Comparison of ENCODE assay signal across 1 cellular context in the genomic region with DNA sequence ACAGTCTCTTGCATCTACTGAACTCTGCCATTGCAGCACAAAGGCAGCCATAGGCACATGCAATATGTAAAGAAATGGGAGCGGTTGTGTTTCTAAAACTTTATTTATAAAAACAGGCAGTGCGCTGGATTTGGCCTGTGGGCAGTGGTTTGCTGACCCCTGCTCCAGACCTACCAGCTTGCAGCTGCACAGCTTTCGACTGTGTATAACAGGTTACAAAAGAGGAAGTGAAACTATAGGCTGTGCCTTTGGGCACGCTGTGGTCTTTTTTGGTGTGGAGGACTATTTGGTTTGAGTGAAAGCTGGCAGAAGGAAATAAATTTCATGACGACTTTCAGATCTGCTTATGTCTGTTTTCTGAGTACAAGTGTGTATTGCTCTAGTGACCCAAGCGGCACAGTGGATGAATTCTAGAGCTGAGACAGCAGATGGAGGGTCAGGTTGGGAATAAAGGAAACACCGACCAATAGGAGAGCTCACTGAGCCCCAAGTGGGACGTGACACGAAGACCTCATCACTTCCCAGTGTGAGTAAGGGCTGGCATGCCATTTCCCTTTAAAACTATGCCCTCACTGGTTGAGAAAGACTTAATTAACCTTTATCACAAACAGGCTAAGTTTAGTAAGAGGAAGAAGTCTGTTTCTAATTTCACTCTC.
A peak's percentile ranks its signal among the peaks of the same experiment; 100 is the strongest.
TF ChIP-seq lines count a peak whose summit lies in the region.

No MANE protein-coding gene starts in this region.

TF ChIP-seq in HepG2, 621 proteins besides CTCF, POLR2A, EP300 and RAD21 (continued from another document):
- TF ChIP-seq, protein P1, sequence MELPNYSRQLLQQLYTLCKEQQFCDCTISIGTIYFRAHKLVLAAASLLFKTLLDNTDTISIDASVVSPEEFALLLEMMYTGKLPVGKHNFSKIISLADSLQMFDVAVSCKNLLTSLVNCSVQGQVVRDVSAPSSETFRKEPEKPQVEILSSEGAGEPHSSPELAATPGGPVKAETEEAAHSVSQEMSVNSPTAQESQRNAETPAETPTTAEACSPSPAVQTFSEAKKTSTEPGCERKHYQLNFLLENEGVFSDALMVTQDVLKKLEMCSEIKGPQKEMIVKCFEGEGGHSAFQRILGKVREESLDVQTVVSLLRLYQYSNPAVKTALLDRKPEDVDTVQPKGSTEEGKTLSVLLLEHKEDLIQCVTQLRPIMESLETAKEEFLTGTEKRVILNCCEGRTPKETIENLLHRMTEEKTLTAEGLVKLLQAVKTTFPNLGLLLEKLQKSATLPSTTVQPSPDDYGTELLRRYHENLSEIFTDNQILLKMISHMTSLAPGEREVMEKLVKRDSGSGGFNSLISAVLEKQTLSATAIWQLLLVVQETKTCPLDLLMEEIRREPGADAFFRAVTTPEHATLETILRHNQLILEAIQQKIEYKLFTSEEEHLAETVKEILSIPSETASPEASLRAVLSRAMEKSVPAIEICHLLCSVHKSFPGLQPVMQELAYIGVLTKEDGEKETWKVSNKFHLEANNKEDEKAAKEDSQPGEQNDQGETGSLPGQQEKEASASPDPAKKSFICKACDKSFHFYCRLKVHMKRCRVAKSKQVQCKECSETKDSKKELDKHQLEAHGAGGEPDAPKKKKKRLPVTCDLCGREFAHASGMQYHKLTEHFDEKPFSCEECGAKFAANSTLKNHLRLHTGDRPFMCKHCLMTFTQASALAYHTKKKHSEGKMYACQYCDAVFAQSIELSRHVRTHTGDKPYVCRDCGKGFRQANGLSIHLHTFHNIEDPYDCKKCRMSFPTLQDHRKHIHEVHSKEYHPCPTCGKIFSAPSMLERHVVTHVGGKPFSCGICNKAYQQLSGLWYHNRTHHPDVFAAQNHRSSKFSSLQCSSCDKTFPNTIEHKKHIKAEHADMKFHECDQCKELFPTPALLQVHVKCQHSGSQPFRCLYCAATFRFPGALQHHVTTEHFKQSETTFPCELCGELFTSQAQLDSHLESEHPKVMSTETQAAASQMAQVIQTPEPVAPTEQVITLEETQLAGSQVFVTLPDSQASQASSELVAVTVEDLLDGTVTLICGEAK (IDR thresholded peaks at IDR 0.05): no peak
- TF ChIP-seq, protein P1 (CRISPR knock-in tag; IDR thresholded peaks at IDR 0.05): peak; percentile 81; the same call in 1 of the 2 replicates
